9 cellular contexts compared by ENCODE assay signal in the genomic region with DNA sequence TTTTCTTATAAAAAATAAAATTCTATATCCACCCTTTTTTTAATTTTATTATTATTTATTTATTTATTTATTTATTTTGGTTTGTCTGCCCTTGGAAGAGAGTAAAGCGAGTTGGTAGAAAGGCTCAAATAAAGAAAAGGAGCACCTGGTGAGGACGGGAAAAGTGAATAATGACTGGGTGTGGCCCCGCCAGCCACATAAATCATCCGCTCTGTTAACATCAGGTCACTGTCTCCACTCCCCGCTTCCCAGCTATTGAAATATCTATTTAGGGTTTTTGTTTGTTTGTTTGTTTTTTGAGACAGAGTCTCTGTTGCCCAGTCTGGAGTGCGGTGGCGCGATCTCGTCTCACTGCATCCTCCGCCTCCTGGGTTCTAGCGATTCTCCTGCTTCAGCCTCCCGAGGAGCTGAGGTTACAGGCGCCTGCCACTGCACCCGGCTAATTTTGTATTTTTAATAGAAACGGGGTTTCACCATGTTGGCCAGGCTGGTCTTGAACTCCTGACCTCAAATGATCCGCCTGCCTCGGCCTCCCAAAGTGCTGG. TPM values are rescaled to one million over a fixed set of nuclear protein-coding genes. Genes with fewer than 3 reads are reported as not detected.
DNase-seq lines count a peak whose midpoint lies in the region; ATAC-seq and TF ChIP-seq lines count a peak whose summit lies in the region.
"Had no signal": no experiment of that assay in that cellular context is flagged by ENCODE, and none has a peak within 500 bp of the region (broad histone marks: within the 10 kb centered on the region; RNA-seq: fewer than 3 reads in every experiment).

No MANE protein-coding gene starts in this region.

- no peaks in the 10 kb centered on the region for H3K27me3 ChIP-seq in CD8-positive, alpha-beta T cell (ENCODE audit: insufficient read depth, low read length)

- H3K4me3 Mint-ChIP-seq in CD8-positive, alpha-beta T cell: peak overlapping the region; percentile 99
- peak overlapping the region; percentile 94 to 98 (median 98) for H3K4me3 Mint-ChIP-seq in brain
- H3K4me3 Mint-ChIP-seq in naive B cell: peak overlapping the region; percentile 52 to 99 (median 96)

- H3K36me3 Mint-ChIP-seq in CD8-positive, alpha-beta T cell: peaks cover 17% of the 10 kb centered on the region
- peaks cover 15% of the 10 kb centered on the region for H3K36me3 Mint-ChIP-seq in brain
- H3K36me3 Mint-ChIP-seq in naive B cell: peaks cover 0 to 5% of the 10 kb centered on the region in 2 donors

- intact Hi-C loops in CD8-positive, alpha-beta T cell (cut with DNase I, micrococcal nuclease): loop anchor here (1.0 to 10.0 kb wide), 3 partner anchors 35 to 905 kb away; no protein-coding TSS in a partner anchor

- H3K27ac Mint-ChIP-seq in CD8-positive, alpha-beta T cell: no peak overlapping the region
- peak overlapping the region in 2 of 5 experiments; percentile 88 to 97 for H3K27ac Mint-ChIP-seq in brain
- H3K27ac Mint-ChIP-seq in naive B cell: no peak overlapping the region

- no peak overlapping the region for H3K27ac ChIP-seq in CD8-positive, alpha-beta T cell (ENCODE audit: low read depth, low read length)

- TF ChIP-seq CTCF in CD8-positive, alpha-beta T cell (IDR thresholded peaks at IDR 0.05): no peak
- TF ChIP-seq CTCF in LNCaP clone FGC (IDR thresholded peaks at IDR 0.05; ENCODE audit: control insufficient read depth, extremely low read depth, insufficient read depth) (no peak), brain (conservative IDR thresholded peaks at IDR 0.05) (no peak)

- H3K36me3 ChIP-seq in CD8-positive, alpha-beta T cell (ENCODE audit: insufficient read depth, low read length): no peaks in the 10 kb centered on the region

- H3K4me1 Mint-ChIP-seq in CD8-positive, alpha-beta T cell (ENCODE audit: low read depth): peaks cover 34% of the 10 kb centered on the region
- H3K4me1 Mint-ChIP-seq in brain (peaks cover 53% of the 10 kb centered on the region), naive B cell (peaks cover 28 to 31% (median 30%) of the 10 kb centered on the region in 3 donors)

- no peak for ATAC-seq in CD8-positive, alpha-beta T cell
- ATAC-seq in naive B cell (ENCODE audit: low read depth in 2 of 2) (no peak), HG02973 (IDR thresholded peaks at IDR 0.05; ENCODE audit: unreplicated experiment) (no peak), GM18867 (IDR thresholded peaks at IDR 0.05; ENCODE audit: unreplicated experiment) (no peak), HG02610 (IDR thresholded peaks at IDR 0.05; ENCODE audit: unreplicated experiment) (no peak)

- H3K9me3 ChIP-seq in CD8-positive, alpha-beta T cell (ENCODE audit: low read length): no peaks in the 10 kb centered on the region

- no peak for DNase-seq in CD8-positive, alpha-beta T cell
- DNase-seq in LNCaP clone FGC (ENCODE audit: low read depth) (no peak), naive B cell (no peak), HUDEP-2 (lab: John Stamatoyannopoulos, UW; ENCODE audit: unreplicated experiment in 76 of 76) (no peak)
- DNase-seq: NCI-H2171 treated with DMSO at 0.1 percent for 48 hours had no signal

- no peaks in the 10 kb centered on the region for H3K27me3 Mint-ChIP-seq in CD8-positive, alpha-beta T cell (ENCODE audit: low read depth)
- peaks cover 6% of the 10 kb centered on the region for H3K27me3 Mint-ChIP-seq in brain
- H3K27me3 Mint-ChIP-seq in naive B cell: no peaks in the 10 kb centered on the region

- no peaks in the 10 kb centered on the region for H3K9me3 Mint-ChIP-seq in CD8-positive, alpha-beta T cell
- H3K9me3 Mint-ChIP-seq in brain (peaks cover 0 to 3% (median under 1%) of the 10 kb centered on the region in 5 experiments), naive B cell (no peaks in the 10 kb centered on the region)

- no peak overlapping the region for H3K4me3 ChIP-seq in CD8-positive, alpha-beta T cell (ENCODE audit: low read depth, low read length)
- H3K4me3 ChIP-seq in LNCaP clone FGC (ENCODE audit: low read depth, low read length): peak overlapping the region; percentile 79

- peaks cover 16% of the 10 kb centered on the region for H3K4me1 ChIP-seq in CD8-positive, alpha-beta T cell (ENCODE audit: insufficient read depth, low read length)

- POLR2A ChIA-PET in CD8-positive, alpha-beta T cell (lab: Charles Lee): interaction anchor here (1.0 to 3.7 kb wide), 7 partner anchors 10 to 908 kb away, joined by 3 to 35 read pairs (median 4); partner anchors contain the start of genes ARRDC3 and CETN3

- CTCF ChIA-PET in CD8-positive, alpha-beta T cell (lab: Charles Lee): interaction anchor here (1.1 to 3.0 kb wide), 3 partner anchors 12 to 54 kb away, joined by 3 to 14 read pairs (median 3); partner anchors contain the start of gene LYSMD3

RNA-seq across cellular contexts. Expression of gene POLR3G, which starts 0.8 kb away (rescaled TPM):
- total RNA-seq in CD8-positive, alpha-beta T cell: 1 to 10 TPM in 1 of 2 experiments, under 1 TPM in 1; 0.69 to 1.0 TPM
- polyA plus RNA-seq in brain (ENCODE audit: insufficient read depth, low read depth, low replicate concordance) (0.51 TPM), naive B cell (ENCODE audit: low read depth in 6 of 6) (1 to 10 TPM in 4 of 6 donors, under 1 TPM in 1, not detected in 1; 0.95 to 4.6 (median 2.6) TPM)

RNA-seq across cellular contexts. Expression of gene MBLAC2, which starts 0.9 kb away (rescaled TPM):
- 1 to 10 TPM; 2.8 to 3.2 TPM for total RNA-seq in CD8-positive, alpha-beta T cell
- polyA plus RNA-seq in brain (ENCODE audit: insufficient read depth, low read depth, low replicate concordance) (2.8 TPM), naive B cell (ENCODE audit: low read depth in 6 of 6) (1 to 10 TPM; 3.0 to 6.2 (median 3.8) TPM)

RNA-seq across cellular contexts. Expression of gene LYSMD3, which starts 53.9 kb away (rescaled TPM):
- total RNA-seq in CD8-positive, alpha-beta T cell: 10 to 100 TPM; 25.8 to 30.9 TPM
- polyA plus RNA-seq in brain (ENCODE audit: insufficient read depth, low read depth, low replicate concordance): 2.6 TPM
- 10 to 100 TPM in 2 of 6 donors, 1 to 10 TPM in 4; 3.2 to 12.8 (median 9.4) TPM for polyA plus RNA-seq in naive B cell (ENCODE audit: low read depth in 6 of 6)
